Comparison of ENCODE assay signal across 8 cellular contexts in genomic region chr15:51775967-51776816, GRCh38. TPM values are rescaled to one million over a fixed set of nuclear protein-coding genes. Genes with fewer than 3 reads are reported as not detected.
A peak's percentile ranks its signal among the peaks of the same experiment; 100 is the strongest.
DNase-seq lines count a peak whose midpoint lies in the region; ATAC-seq and TF ChIP-seq lines count a peak whose summit lies in the region.

No MANE protein-coding gene starts in this region.

- H3K4ac ChIP-seq in mesendoderm (ENCODE audit: low read depth, low read length) = no peak overlapping the region

- H3K27ac ChIP-seq in mesendoderm (ENCODE audit: low read depth, low read length) = no peak overlapping the region
- no peak overlapping the region for H3K27ac ChIP-seq in thoracic aorta

- WGBS in mesendoderm (ENCODE audit: extremely low coverage, insufficient coverage, low lambda C conversion rate) = no CpG with 5 or more reads among the region's 11 CpGs

- H2BK120ac ChIP-seq in mesendoderm (ENCODE audit: low read depth, low read length) = no peak overlapping the region

- no peak overlapping the region for H2AK5ac ChIP-seq in mesendoderm (ENCODE audit: low read length)

- no peak overlapping the region for H3K4me2 ChIP-seq in mesendoderm (ENCODE audit: low read length)

- H3K23ac ChIP-seq in mesendoderm (ENCODE audit: low read length) = no peak overlapping the region

- ATAC-seq in GM19035 (IDR thresholded peaks at IDR 0.05; ENCODE audit: unreplicated experiment) (peak; percentile 67), thoracic aorta (ENCODE audit: insufficient number of reproducible peaks, low FRiP score, low read depth) (no peak), HG02642 (IDR thresholded peaks at IDR 0.05; ENCODE audit: poor library complexity, unreplicated experiment) (no peak)

- H3K9me3 ChIP-seq in thoracic aorta = no peaks in the 10 kb centered on the region

- no peak overlapping the region for H3K18ac ChIP-seq in mesendoderm (ENCODE audit: low read length)

- H3K56ac ChIP-seq in mesendoderm (ENCODE audit: low read length) = no peak overlapping the region

- H3K4me3 ChIP-seq in mesendoderm (ENCODE audit: low read length) (no peak overlapping the region), thoracic aorta (no peak overlapping the region)

- H3K36me3 ChIP-seq in mesendoderm (ENCODE audit: control insufficient read depth, insufficient read depth, low read length) (no peaks in the 10 kb centered on the region), thoracic aorta (no peaks in the 10 kb centered on the region)

- no peaks in the 10 kb centered on the region for H3K79me1 ChIP-seq in mesendoderm (ENCODE audit: low read length)

- H3K79me2 ChIP-seq in mesendoderm (ENCODE audit: control insufficient read depth, insufficient read depth, low read length) = no peaks in the 10 kb centered on the region

- peak; percentile 66 for DNase-seq in CD1c-positive myeloid dendritic cell (ENCODE audit: extremely low spot score)
- DNase-seq in NCI-H2107 (lab: John Stamatoyannopoulos, UW) = peak; percentile 29
- DNase-seq in activated CD4-positive, CD25-positive, alpha-beta regulatory T cell treated with anti-CD3 and anti-CD28 coated beads, Interleukin-2, amount 50 U/mL, for 72 hours = peak; percentile 37
- peak; percentile 34 for DNase-seq in effector CD4-positive, alpha-beta T cell
- DNase-seq in mesendoderm = peak; percentile 76
- DNase-seq in thoracic aorta (ENCODE audit: low spot score) = no peak

- TF ChIP-seq CTCF in thoracic aorta (IDR thresholded peaks at IDR 0.05) = peak; percentile 67

- H3K27me3 ChIP-seq in mesendoderm (ENCODE audit: insufficient read depth, low read length, poor library complexity) (no peaks in the 10 kb centered on the region), thoracic aorta (replicated peaks; ENCODE audit: insufficient read depth) (no peaks in the 10 kb centered on the region)

- H2BK15ac ChIP-seq in mesendoderm (replicated peaks; ENCODE audit: low read depth) = no peak overlapping the region

- H3K9ac ChIP-seq in mesendoderm (ENCODE audit: low read length) = no peak overlapping the region

- no peak overlapping the region for H2BK5ac ChIP-seq in mesendoderm (ENCODE audit: low read length)

- no peak overlapping the region for H4K5ac ChIP-seq in mesendoderm (ENCODE audit: low read length)

- H4K8ac ChIP-seq in mesendoderm (ENCODE audit: low read depth, low read length) = no peak overlapping the region

- H3K4me1 ChIP-seq in mesendoderm (ENCODE audit: control insufficient read depth, low read depth, low read length) = no peaks in the 10 kb centered on the region
- no peaks in the 10 kb centered on the region for H3K4me1 ChIP-seq in thoracic aorta (ENCODE audit: control insufficient read depth in 1 of 2, low read depth in 2 of 2)

RNA-seq across cellular contexts. Expression of gene TMOD2, which starts 24.8 kb away (rescaled TPM):
- 1.2 TPM for polyA plus RNA-seq in mesendoderm (2013, experiment 1 of 2)
- polyA plus RNA-seq in mesendoderm (2013, experiment 2 of 2) = 1.4 TPM
- 10 to 100 TPM in 1 of 2 donors, 1 to 10 TPM in 1; 9.1 to 13.1 TPM for total RNA-seq in thoracic aorta

RNA-seq across cellular contexts. Expression of gene LYSMD2, which starts 38.7 kb away (rescaled TPM):
- polyA plus RNA-seq in mesendoderm (2013, experiment 1 of 2) = 2.3 TPM
- 2.7 TPM for polyA plus RNA-seq in mesendoderm (2013, experiment 2 of 2)
- total RNA-seq in thoracic aorta = 10 to 100 TPM; 16.8 to 21.8 TPM

RNA-seq across cellular contexts. Expression of gene TMOD3, which starts 53.3 kb away (rescaled TPM):
- 24.0 TPM for polyA plus RNA-seq in mesendoderm (2013, experiment 1 of 2)
- polyA plus RNA-seq in mesendoderm (2013, experiment 2 of 2) = 24.4 TPM
- 10 to 100 TPM; 27.3 to 38.1 TPM for total RNA-seq in thoracic aorta
